ENCODE assay signal across 1 cellular context in the genomic region with DNA sequence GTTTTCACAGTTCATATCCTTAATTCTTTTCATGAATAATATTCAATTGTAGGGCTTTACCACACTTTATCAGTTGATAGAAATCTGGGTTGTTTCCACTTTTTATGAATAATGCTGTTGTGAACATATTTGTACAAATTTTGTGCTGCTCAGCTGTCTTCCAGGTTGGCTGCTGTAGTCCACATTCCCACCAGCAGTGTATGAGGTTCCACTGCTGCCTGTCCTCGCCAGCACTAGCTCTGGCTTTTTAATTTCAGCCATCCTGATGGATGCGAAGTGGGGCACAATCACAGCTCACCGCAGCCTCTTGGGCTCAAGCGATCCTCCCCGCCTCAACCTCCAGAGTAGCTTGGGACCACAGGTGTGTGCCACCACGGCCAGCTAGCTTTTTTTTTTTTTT.
TF ChIP-seq lines count a peak whose summit lies in the region.

No MANE protein-coding gene starts in this region.

TF ChIP-seq in HepG2, 621 proteins besides CTCF, POLR2A, EP300 and RAD21:
- no peak for TF ChIP-seq ZNF589 (CRISPR knock-in tag; conservative IDR thresholded peaks at IDR 0.05)
- no peak for TF ChIP-seq SETDB1 (CRISPR knock-in tag; IDR thresholded peaks at IDR 0.05; ENCODE audit: borderline replicate concordance)
- TF ChIP-seq, protein P1, sequence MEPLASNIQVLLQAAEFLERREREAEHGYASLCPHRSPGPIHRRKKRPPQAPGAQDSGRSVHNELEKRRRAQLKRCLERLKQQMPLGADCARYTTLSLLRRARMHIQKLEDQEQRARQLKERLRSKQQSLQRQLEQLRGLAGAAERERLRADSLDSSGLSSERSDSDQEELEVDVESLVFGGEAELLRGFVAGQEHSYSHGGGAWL (CRISPR knock-in tag; IDR thresholded peaks at IDR 0.05) = no peak
- no peak for TF ChIP-seq ZNF3 (CRISPR knock-in tag; IDR thresholded peaks at IDR 0.05)
